Comparison of ENCODE assay signal across 25 cellular contexts in the genomic region with DNA sequence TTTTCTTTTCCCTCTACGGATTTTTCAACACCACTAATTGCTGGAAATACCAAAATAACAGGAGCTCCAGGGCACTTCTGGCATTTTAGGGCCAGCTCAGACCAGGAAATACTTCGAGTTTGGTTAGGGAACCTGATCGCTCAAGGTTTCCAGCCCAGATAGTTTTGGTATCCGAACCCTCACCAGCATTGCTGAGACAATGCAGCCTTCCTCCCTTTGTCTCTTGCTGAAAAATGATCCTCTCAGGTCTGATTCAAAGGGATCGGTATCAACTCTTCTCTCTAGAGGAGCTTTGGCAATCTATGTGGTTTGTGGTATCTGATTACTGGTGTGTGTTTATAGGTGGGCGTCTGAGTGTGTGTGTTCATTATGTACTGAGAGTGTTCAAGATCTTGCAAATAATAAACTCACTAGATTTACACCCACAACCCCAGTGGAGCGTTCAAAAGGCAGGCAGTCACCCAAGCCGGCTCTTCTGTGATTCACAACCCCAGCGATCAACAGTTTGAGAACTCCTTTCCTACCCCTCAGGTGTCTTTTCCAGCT.
"Had no signal": no experiment of that assay in that cellular context is flagged by ENCODE, and none has a peak within 500 bp of the region (broad histone marks: within the 10 kb centered on the region; RNA-seq: fewer than 3 reads in every experiment).

No MANE protein-coding gene starts in this region.

- H3K36me3 ChIP-seq: ascending aorta had no signal

- H3K4me1 Mint-ChIP-seq: activated B cell treated with CpG ODN at 0.5 μM for 24 hours; activated CD4-positive, alpha-beta T cell treated with anti-CD3 and anti-CD28 coated beads, Interleukin-2, amount 10 ng/mL, durations not matched to agents 24 days and 14 days; activated CD8-positive, alpha-beta memory T cell treated with anti-CD3 and anti-CD28 coated beads, Interleukin-2, amount 10 ng/mL, durations not matched to agents 7 days and 5 days; activated naive CD4-positive, alpha-beta T cell treated with anti-CD3 and anti-CD28 coated beads, Interleukin-2, amount 50 U/mL, for 24 hours; IgD-negative memory B cell; T-helper 17 cell had no signal

- H3K4me3 ChIP-seq: ascending aorta, body of pancreas had no signal

- H3K27ac ChIP-seq: ascending aorta, body of pancreas had no signal

- H3K27ac Mint-ChIP-seq: activated B cell treated with CpG ODN at 0.5 μM for 24 hours; activated CD4-positive, alpha-beta T cell treated with anti-CD3 and anti-CD28 coated beads, Interleukin-2, amount 10 ng/mL, durations not matched to agents 24 days and 14 days; activated CD8-positive, alpha-beta memory T cell treated with anti-CD3 and anti-CD28 coated beads, Interleukin-2, amount 10 ng/mL, durations not matched to agents 7 days and 5 days; activated naive CD4-positive, alpha-beta T cell treated with anti-CD3 and anti-CD28 coated beads, Interleukin-2, amount 50 U/mL, for 24 hours; activated T-cell treated with anti-CD3 and anti-CD28 coated beads, Interleukin-2, amount 50 U/mL, for 24 hours; activated T-helper 1 cell treated with anti-CD3 and anti-CD28 coated beads, Interleukin-12 subunit alpha, Interleukin-12 subunit beta, Interleukin-2, Interleukin-4 antibody, amounts not matched to agents 30 ng/mL and 10 ng/mL and 1 ng/mL, durations not matched to agents 14 hours and 24 hours and 36 hours; IgD-negative memory B cell; T-helper 17 cell had no signal

- ATAC-seq: activated CD8-positive, alpha-beta memory T cell treated with anti-CD3 and anti-CD28 coated beads, Interleukin-2, amount 10 ng/mL, durations not matched to agents 7 days and 5 days; body of pancreas; T-helper 17 cell had no signal

- H3K9me3 Mint-ChIP-seq: activated B cell treated with CpG ODN at 0.5 μM for 24 hours; activated CD4-positive, alpha-beta T cell treated with anti-CD3 and anti-CD28 coated beads, Interleukin-2, amount 10 ng/mL, durations not matched to agents 24 days and 14 days; activated T-cell treated with anti-CD3 and anti-CD28 coated beads, Interleukin-2, amount 50 U/mL, for 24 hours; activated T-helper 1 cell treated with anti-CD3 and anti-CD28 coated beads, Interleukin-12 subunit alpha, Interleukin-12 subunit beta, Interleukin-2, Interleukin-4 antibody, amounts not matched to agents 30 ng/mL and 10 ng/mL and 1 ng/mL, durations not matched to agents 14 hours and 24 hours and 36 hours had no signal

- H3K27me3 Mint-ChIP-seq: activated B cell treated with CpG ODN at 0.5 μM for 24 hours; activated CD4-positive, alpha-beta T cell treated with anti-CD3 and anti-CD28 coated beads, Interleukin-2, amount 10 ng/mL, durations not matched to agents 24 days and 14 days; activated CD8-positive, alpha-beta memory T cell treated with anti-CD3 and anti-CD28 coated beads, Interleukin-2, amount 10 ng/mL, durations not matched to agents 7 days and 5 days; IgD-negative memory B cell; T-helper 17 cell had no signal

- DNase-seq: activated B cell treated with CpG ODN at 0.5 μM for 24 hours; activated CD4-positive, alpha-beta T cell treated with anti-CD3 and anti-CD28 coated beads for 1 hour; activated CD4-positive, alpha-beta T cell treated with anti-CD3 and anti-CD28 coated beads, Interleukin-2, amount 10 ng/mL, durations not matched to agents 24 days and 14 days; activated CD4-positive, alpha-beta T cell treated with anti-CD3 and anti-CD28 coated beads, Interleukin-2, amount 50 U/mL, for 48 hours; activated CD8-positive, alpha-beta memory T cell treated with anti-CD3 and anti-CD28 coated beads, Interleukin-2, amount 10 ng/mL, durations not matched to agents 7 days and 5 days; activated effector memory CD4-positive, alpha-beta T cell treated with Interleukin-2 at 50 U/mL for 16 hours; activated naive CD4-positive, alpha-beta T cell; activated T-cell treated with anti-CD3 and anti-CD28 coated beads, Interleukin-2, amount 50 U/mL, for 24 hours; body of pancreas; KG1; NCI-H1048; NCI-H146; NCI-H187 treated with DMSO at 0.1 percent for 48 hours; NCI-H2081 treated with DMSO at 0.1 percent for 48 hours; NCI-H226; NCI-H526; NCI-H774; SIG-M5; T-helper 17 cell; T-helper 9 cell had no signal

- H3K4me1 ChIP-seq: ascending aorta, body of pancreas had no signal

- FAIRE-seq: bronchial epithelial cell had no signal

- H3K4me3 Mint-ChIP-seq: activated B cell treated with CpG ODN at 0.5 μM for 24 hours; activated CD4-positive, alpha-beta T cell treated with anti-CD3 and anti-CD28 coated beads, Interleukin-2, amount 10 ng/mL, durations not matched to agents 24 days and 14 days; activated CD8-positive, alpha-beta memory T cell treated with anti-CD3 and anti-CD28 coated beads, Interleukin-2, amount 10 ng/mL, durations not matched to agents 7 days and 5 days; activated naive CD4-positive, alpha-beta T cell treated with anti-CD3 and anti-CD28 coated beads, Interleukin-2, amount 50 U/mL, for 24 hours; activated T-cell treated with anti-CD3 and anti-CD28 coated beads, Interleukin-2, amount 50 U/mL, for 24 hours; activated T-helper 1 cell treated with anti-CD3 and anti-CD28 coated beads, Interleukin-12 subunit alpha, Interleukin-12 subunit beta, Interleukin-2, Interleukin-4 antibody, amounts not matched to agents 30 ng/mL and 10 ng/mL and 1 ng/mL, durations not matched to agents 14 hours and 24 hours and 36 hours; IgD-negative memory B cell; T-helper 17 cell had no signal

- H3K36me3 Mint-ChIP-seq: activated CD8-positive, alpha-beta memory T cell treated with anti-CD3 and anti-CD28 coated beads, Interleukin-2, amount 10 ng/mL, durations not matched to agents 7 days and 5 days; activated naive CD4-positive, alpha-beta T cell treated with anti-CD3 and anti-CD28 coated beads, Interleukin-2, amount 50 U/mL, for 24 hours; IgD-negative memory B cell had no signal

- H3K9me3 ChIP-seq: ascending aorta, body of pancreas had no signal

- H3K27me3 ChIP-seq: ascending aorta, body of pancreas had no signal
